Comparison of ENCODE assay signal across 29 cellular contexts in the genomic region with DNA sequence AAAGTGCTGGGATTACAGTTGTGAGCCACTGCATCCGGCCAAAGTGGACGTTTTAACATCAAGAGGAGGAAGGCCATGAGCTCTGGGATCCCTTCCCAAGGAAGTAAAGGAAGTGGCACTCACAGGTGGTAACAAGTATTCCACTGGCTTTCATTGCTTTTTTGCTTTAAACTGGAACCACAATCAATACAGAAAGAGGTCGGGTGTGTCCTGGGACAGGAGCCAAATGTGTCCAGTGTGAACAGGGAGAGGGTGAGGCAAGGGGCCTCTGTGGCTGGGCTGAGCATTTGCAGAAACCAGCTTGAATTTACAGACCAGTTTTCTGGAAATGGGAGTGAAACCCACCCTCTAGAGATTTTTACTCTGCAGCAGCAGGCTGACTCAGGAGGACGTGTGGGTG. TPM values are rescaled to one million over a fixed set of nuclear protein-coding genes. Genes with fewer than 3 reads are reported as not detected.
A peak's percentile ranks its signal among the peaks of the same experiment; 100 is the strongest.
DNase-seq lines count a peak whose midpoint lies in the region; ATAC-seq and TF ChIP-seq lines count a peak whose summit lies in the region.
"Had no signal": no experiment of that assay in that cellular context is flagged by ENCODE, and none has a peak within 500 bp of the region (broad histone marks: within the 10 kb centered on the region; RNA-seq: fewer than 3 reads in every experiment).

No MANE protein-coding gene starts in this region.

- no peaks in the 10 kb centered on the region; a peak in 1 of 22 replicates for H3K27me3 ChIP-seq in BLaER1 treated with 17β-estradiol and CSF1 and Interleukin-3, amounts not matched to agents 10 nM and 100 nM
- H3K27me3 ChIP-seq in HCT116 (ENCODE audit: insufficient read depth, low read length) (no peaks in the 10 kb centered on the region; the same call in 1 of the 2 replicates), stomach (no peaks in the 10 kb centered on the region)
- H3K27me3 ChIP-seq: Peyer's patch had no signal

- no peak overlapping the region for H3K27ac Mint-ChIP-seq in activated T-helper 1 cell treated with anti-CD3 and anti-CD28 coated beads, Interleukin-12 subunit alpha, Interleukin-12 subunit beta, Interleukin-2, Interleukin-4 antibody, amounts not matched to agents 30 ng/mL and 10 ng/mL and 1 ng/mL, durations not matched to agents 14 hours and 24 hours and 36 hours
- H3K27ac Mint-ChIP-seq: CD8-positive, alpha-beta T cell; GM23338; H9; HFFc6 had no signal

- H3K4me1 Mint-ChIP-seq in activated T-helper 1 cell treated with anti-CD3 and anti-CD28 coated beads, Interleukin-12 subunit alpha, Interleukin-12 subunit beta, Interleukin-2, Interleukin-4 antibody, amounts not matched to agents 30 ng/mL and 10 ng/mL and 1 ng/mL, durations not matched to agents 14 hours and 24 hours and 36 hours (ENCODE audit: low read depth): no peaks in the 10 kb centered on the region
- H3K4me1 Mint-ChIP-seq: GM23338, H9 had no signal

- TF ChIP-seq POLR2A in HCT116 (IDR thresholded peaks at IDR 0.05; ENCODE audit: borderline replicate concordance, extremely low read depth, insufficient read depth, insufficient read length) (no peak), erythroblast (IDR thresholded peaks at IDR 0.05; ENCODE audit: low read length) (no peak), stomach (IDR thresholded peaks at IDR 0.05) (no peak), lower leg skin (IDR thresholded peaks at IDR 0.05) (no peak)

- intact Hi-C loops in HCT116 (cut with micrococcal nuclease): loop anchor here (5.0 kb wide), 1 partner anchor 125 kb away; no protein-coding TSS in a partner anchor
- intact Hi-C loops in stomach (cut with DNase I; ENCODE audit: low total_unique reads): no loop called here
- intact Hi-C loops in lower leg skin (cut with DNase I; ENCODE audit: low total_unique reads): no loop called here
- intact Hi-C loops in activated T-helper 1 cell treated with anti-CD3 and anti-CD28 coated beads, Interleukin-12 subunit alpha, Interleukin-12 subunit beta, Interleukin-2, Interleukin-4 antibody, amounts not matched to agents 30 ng/mL and 10 ng/mL and 1 ng/mL, durations not matched to agents 14 hours and 24 hours and 36 hours (cut with micrococcal nuclease): no loop called here

- H3K4me3 ChIP-seq in BLaER1 treated with 17β-estradiol and CSF1 and Interleukin-3, amounts not matched to agents 10 nM and 100 nM: no peak overlapping the region
- H3K4me3 ChIP-seq in HCT116 (replicated peaks in 1 of 2; ENCODE audit: low read depth in 1 of 2, low read length in 2 of 2) (no peak overlapping the region), stomach (no peak overlapping the region), lower leg skin (ENCODE audit: low read depth, poor library complexity, severe bottlenecking) (no peak overlapping the region)
- H3K4me3 ChIP-seq: A549, GM23338, Peyer's patch, SK-N-MC had no signal

- peaks cover 2% of the 10 kb centered on the region for H3K27me3 Mint-ChIP-seq in activated T-helper 1 cell treated with anti-CD3 and anti-CD28 coated beads, Interleukin-12 subunit alpha, Interleukin-12 subunit beta, Interleukin-2, Interleukin-4 antibody, amounts not matched to agents 30 ng/mL and 10 ng/mL and 1 ng/mL, durations not matched to agents 14 hours and 24 hours and 36 hours (ENCODE audit: insufficient read depth)

- peaks cover 0 to 9% (median 0%) of the 10 kb centered on the region in 11 experiments; a peak in 8 of 22 replicates for H4K20me1 ChIP-seq in BLaER1 treated with 17β-estradiol and CSF1 and Interleukin-3, amounts not matched to agents 10 nM and 100 nM
- no peaks in the 10 kb centered on the region for H4K20me1 ChIP-seq in HCT116 (ENCODE audit: insufficient read depth)

- H3K4me3 Mint-ChIP-seq in activated T-helper 1 cell treated with anti-CD3 and anti-CD28 coated beads, Interleukin-12 subunit alpha, Interleukin-12 subunit beta, Interleukin-2, Interleukin-4 antibody, amounts not matched to agents 30 ng/mL and 10 ng/mL and 1 ng/mL, durations not matched to agents 14 hours and 24 hours and 36 hours: no peak overlapping the region
- H3K4me3 Mint-ChIP-seq: CD8-positive, alpha-beta T cell; GM23338; H9; HFFc6 had no signal

- TF ChIP-seq RAD21 in HCT116 (IDR thresholded peaks at IDR 0.05; ENCODE audit: low read depth): no peak

- no peaks in the 10 kb centered on the region for H3K79me2 ChIP-seq in HCT116 (ENCODE audit: insufficient read depth, low read length)

- peak overlapping the region in 9 of 11 experiments; percentile 24 to 67 (median 47); a peak in 18 of 22 replicates for H3K4me2 ChIP-seq in BLaER1 treated with 17β-estradiol and CSF1 and Interleukin-3, amounts not matched to agents 10 nM and 100 nM
- peak overlapping the region; percentile 56 for H3K4me2 ChIP-seq in HCT116 (ENCODE audit: low read length)
- H3K4me2 ChIP-seq: A549, GM23338 had no signal

- H3K36me3 Mint-ChIP-seq in activated T-helper 1 cell treated with anti-CD3 and anti-CD28 coated beads, Interleukin-12 subunit alpha, Interleukin-12 subunit beta, Interleukin-2, Interleukin-4 antibody, amounts not matched to agents 30 ng/mL and 10 ng/mL and 1 ng/mL, durations not matched to agents 14 hours and 24 hours and 36 hours (ENCODE audit: low read depth): no peaks in the 10 kb centered on the region
- H3K36me3 Mint-ChIP-seq: CD8-positive, alpha-beta T cell had no signal

- BruUV-seq in HCT116 (replicated peaks; lab: Mats Ljungman, UMichigan): no TSS peak

- no peaks in the 10 kb centered on the region for H3K9me3 ChIP-seq in BLaER1 treated with 17β-estradiol and CSF1 and Interleukin-3, amounts not matched to agents 10 nM and 100 nM (replicated peaks in 1 of 11)
- H3K9me3 ChIP-seq in HCT116 (ENCODE audit: control insufficient read depth in 1 of 2, insufficient read depth in 1 of 2, low read depth in 1 of 2, low read length in 2 of 2) (no peaks in the 10 kb centered on the region), stomach (no peaks in the 10 kb centered on the region)
- H3K9me3 ChIP-seq: A549, Caco-2, Peyer's patch had no signal

- H3K36me3 ChIP-seq in BLaER1 treated with 17β-estradiol and CSF1 and Interleukin-3, amounts not matched to agents 10 nM and 100 nM: no peaks in the 10 kb centered on the region
- no peaks in the 10 kb centered on the region for H3K36me3 ChIP-seq in HCT116 (ENCODE audit: control insufficient read depth in 1 of 2, insufficient read depth in 2 of 2, low read length in 2 of 2)
- H3K36me3 ChIP-seq in stomach: no peaks in the 10 kb centered on the region
- H3K36me3 ChIP-seq: Peyer's patch had no signal

- no peaks in the 10 kb centered on the region for H3K9me3 Mint-ChIP-seq in activated T-helper 1 cell treated with anti-CD3 and anti-CD28 coated beads, Interleukin-12 subunit alpha, Interleukin-12 subunit beta, Interleukin-2, Interleukin-4 antibody, amounts not matched to agents 30 ng/mL and 10 ng/mL and 1 ng/mL, durations not matched to agents 14 hours and 24 hours and 36 hours
- H3K9me3 Mint-ChIP-seq: CD8-positive, alpha-beta T cell; GM23338; H9; HFFc6 had no signal

- POLR2A ChIA-PET in HCT116 (lab: Charles Lee): no interaction called here

- H2AFZ ChIP-seq in HCT116 (ENCODE audit: low read depth, low read length, poor library complexity, severe bottlenecking): no peak overlapping the region
- H2AFZ ChIP-seq: GM23338 had no signal

- H3K27ac ChIP-seq in BLaER1 treated with 17β-estradiol and CSF1 and Interleukin-3, amounts not matched to agents 10 nM and 100 nM: peak overlapping the region in 1 of 11 experiments; percentile 15; a peak in 1 of 22 replicates
- H3K27ac ChIP-seq in HCT116 (ENCODE audit: low read depth, low read length) (no peak overlapping the region; the same call in 1 of the 2 replicates), stomach (no peak overlapping the region)
- H3K27ac ChIP-seq: A549, C4-2B, Peyer's patch, SK-N-MC had no signal

- DNase-seq in HCT116 (ENCODE audit: low read depth, low spot score) (no peak), erythroblast (lab: John Stamatoyannopoulos, UW) (peak; percentile 17 to 32), stomach (peak; percentile 33), lower leg skin (ENCODE audit: low spot score in 2 of 2) (no peak), OCI-M1 (lab: John Stamatoyannopoulos, UW) (no peak)
- DNase-seq in activated T-helper 1 cell treated with anti-CD3 and anti-CD28 coated beads, Interleukin-12 subunit alpha, Interleukin-12 subunit beta, Interleukin-2, Interleukin-4 antibody, amounts not matched to agents 30 ng/mL and 10 ng/mL and 1 ng/mL, durations not matched to agents 14 hours and 24 hours and 36 hours (ENCODE audit: low spot score): no peak
- DNase-seq: AML-193; Caco-2; CD8-positive, alpha-beta T cell; DMS 273 treated with DMSO at 0.1 percent for 48 hours; H9; HFFc6; IMR-90; KG1; NCI-H1092 treated with DMSO at 0.1 percent for 48 hours; NCI-H1436; NCI-H187; NCI-H446 treated with DMSO at 0.1 percent for 48 hours; NCI-H526; NCI-H82; NK-92 treated with Interleukin-12 subunit alpha and Interleukin-12 subunit beta, amount 100 ng/mL, for 24 hours; Peyer's patch; SIG-M5 had no signal

- WGBS in stomach, 5 donors: 12 to 41% (median 15%) methylated on average over 4 of the region's 4 CpGs
- 36 to 43% methylated on average over 4 of the region's 4 CpGs for WGBS in lower leg skin, 2 donors

- H3K4me1 ChIP-seq in BLaER1 treated with 17β-estradiol and CSF1 and Interleukin-3, amounts not matched to agents 10 nM and 100 nM: peaks cover 0 to 38% (median 31%) of the 10 kb centered on the region in 10 experiments; a peak in 16 of 20 replicates
- peaks cover 15 to 20% of the 10 kb centered on the region in 2 experiments for H3K4me1 ChIP-seq in HCT116 (ENCODE audit: control insufficient read depth in 1 of 2, insufficient read depth in 2 of 2, low read length in 2 of 2)
- peaks cover 0 to 8% (median 7%) of the 10 kb centered on the region in 4 donors for H3K4me1 ChIP-seq in stomach
- H3K4me1 ChIP-seq: A549, Caco-2, Peyer's patch had no signal

- RAD21 ChIA-PET in HCT116 (lab: Charles Lee; ENCODE audit: low non-redundant PET in 1 of 2, low total read pairs in 2 of 2, uncharacterized antibody in 2 of 2, unreplicated experiment in 2 of 2): no interaction called here

- CTCF ChIA-PET in HCT116 (lab: Charles Lee): no interaction called here

- TF ChIP-seq EP300 in stomach (IDR thresholded peaks at IDR 0.05): no peak

- TF ChIP-seq CTCF in HCT116 (IDR thresholded peaks at IDR 0.05 in 2 of 3, conservative IDR thresholded peaks at IDR 0.05 in 1 of 3; ENCODE audit: borderline replicate concordance in 1 of 3, insufficient read depth in 1 of 3, low read depth in 2 of 3, low read length in 2 of 3): no peak
- no peak for TF ChIP-seq CTCF in stomach (IDR thresholded peaks at IDR 0.05)
- no peak for TF ChIP-seq CTCF in lower leg skin (IDR thresholded peaks at IDR 0.05)

- ATAC-seq in HCT116 (peak; percentile 45; the same call in 1 of the 2 replicates), GM21737 (IDR thresholded peaks at IDR 0.05; ENCODE audit: unreplicated experiment) (no peak)
- ATAC-seq: A549; CD8-positive, alpha-beta T cell; GM23338 had no signal

- H3K9me2 ChIP-seq in HCT116 (ENCODE audit: insufficient read depth): no peaks in the 10 kb centered on the region

- no peak overlapping the region for H3K9ac ChIP-seq in BLaER1 treated with 17β-estradiol and CSF1 and Interleukin-3, amounts not matched to agents 10 nM and 100 nM
- 0 out of 2 replicates have a peak overlapping the region, but pooled peaks have one; percentile 17 for H3K9ac ChIP-seq in HCT116 (ENCODE audit: low read length)

RNA-seq across cellular contexts. Expression of a gene that starts 42.7 kb away (rescaled TPM):
- 24.6 TPM for total RNA-seq in HCT116 (2021; ENCODE audit: unreplicated experiment)
- 22.4 and 22.5 TPM in 2 replicates for polyA plus RNA-seq in HCT116 (2012)
- total RNA-seq in stomach: 100 to 1,000 TPM in 1 of 5 donors, 10 to 100 TPM in 4; 25.0 to 128 (median 27.4) TPM
- polyA plus RNA-seq in stomach: 10 to 100 TPM; 14.6 to 27.7 (median 14.7) TPM
- total RNA-seq in lower leg skin: 10 to 100 TPM; 90.5 to 92.7 (median 92.4) TPM
- total RNA-seq in activated T-helper 1 cell treated with anti-CD3 and anti-CD28 coated beads, Interleukin-12 subunit alpha, Interleukin-12 subunit beta, Interleukin-2, Interleukin-4 antibody, amounts not matched to agents 30 ng/mL and 10 ng/mL and 1 ng/mL, durations not matched to agents 14 hours and 24 hours and 36 hours: 23.6 and 25.4 TPM in 2 replicates

RNA-seq across cellular contexts. Expression of a gene that starts 51.3 kb away (rescaled TPM):
- total RNA-seq in HCT116 (2021; ENCODE audit: unreplicated experiment) (9.5 TPM), stomach (10 to 100 TPM in 2 of 5 donors, 1 to 10 TPM in 2, not detected in 1; 6.1 to 16.3 (median 10.3) TPM), lower leg skin (10 to 100 TPM in 2 of 4 donors, 1 to 10 TPM in 2; 6.0 to 19.7 (median 11.6) TPM)
- 10.8 and 11.9 TPM in 2 replicates for polyA plus RNA-seq in HCT116 (2012)
- 10 to 100 TPM; 10.4 to 26.1 (median 17.4) TPM for polyA plus RNA-seq in stomach
- total RNA-seq in activated T-helper 1 cell treated with anti-CD3 and anti-CD28 coated beads, Interleukin-12 subunit alpha, Interleukin-12 subunit beta, Interleukin-2, Interleukin-4 antibody, amounts not matched to agents 30 ng/mL and 10 ng/mL and 1 ng/mL, durations not matched to agents 14 hours and 24 hours and 36 hours: 30.0 and 35.9 TPM in 2 replicates

RNA-seq across cellular contexts. Expression of a gene that starts 51.4 kb away (rescaled TPM):
- total RNA-seq in HCT116 (2021; ENCODE audit: unreplicated experiment) (35.4 TPM), stomach (10 to 100 TPM in 3 of 5 donors, 1 to 10 TPM in 2; 4.5 to 75.0 (median 13.0) TPM), lower leg skin (10 to 100 TPM; 17.3 to 28.0 (median 23.2) TPM)
- 52.6 and 52.8 TPM in 2 replicates for polyA plus RNA-seq in HCT116 (2012)
- polyA plus RNA-seq in stomach: 10 to 100 TPM; 20.8 to 27.6 (median 27.0) TPM
- total RNA-seq in activated T-helper 1 cell treated with anti-CD3 and anti-CD28 coated beads, Interleukin-12 subunit alpha, Interleukin-12 subunit beta, Interleukin-2, Interleukin-4 antibody, amounts not matched to agents 30 ng/mL and 10 ng/mL and 1 ng/mL, durations not matched to agents 14 hours and 24 hours and 36 hours: 43.7 and 46.6 TPM in 2 replicates

RNA-seq across cellular contexts. Expression of a gene that starts 56.4 kb away (rescaled TPM):
- total RNA-seq in HCT116 (2021; ENCODE audit: unreplicated experiment): 3.3 TPM
- 1.2 and 1.5 TPM in 2 replicates for polyA plus RNA-seq in HCT116 (2012)
- 10 to 100 TPM in 1 of 5 donors, under 1 TPM in 3, not detected in 1; 0.87 to 61.4 (median 0.91) TPM for total RNA-seq in stomach
- 1 to 10 TPM in 2 of 3 donors, under 1 TPM in 1; 0.87 to 3.7 (median 1.2) TPM for polyA plus RNA-seq in stomach
- 1 to 10 TPM in 1 of 4 donors, under 1 TPM in 2, not detected in 1; 0.42 to 1.8 (median 0.74) TPM for total RNA-seq in lower leg skin
- 1.5 and 1.7 TPM in 2 replicates for total RNA-seq in activated T-helper 1 cell treated with anti-CD3 and anti-CD28 coated beads, Interleukin-12 subunit alpha, Interleukin-12 subunit beta, Interleukin-2, Interleukin-4 antibody, amounts not matched to agents 30 ng/mL and 10 ng/mL and 1 ng/mL, durations not matched to agents 14 hours and 24 hours and 36 hours

Comparison
In these comparisons a context has a peak if more than half of its experiments do, and no peak if none do; other contexts are left out.
1. DNase-seq: peak in erythroblast (2 of 2) and stomach (single experiment); none in HCT116 (single experiment), lower leg skin (0 of 2), OCI-M1 (single experiment) and activated T-helper 1 cell treated with anti-CD3 and anti-CD28 coated beads, Interleukin-12 subunit alpha, Interleukin-12 subunit beta, Interleukin-2, Interleukin-4 antibody, amounts not matched to agents 30 ng/mL and 10 ng/mL and 1 ng/mL, durations not matched to agents 14 hours and 24 hours and 36 hours (single experiment).